In genomic region chr7:35993113-35993512, GRCh38 we compare ENCODE assay signal across 23 cellular contexts.
DNase-seq lines count a peak whose midpoint lies in the region; ATAC-seq and TF ChIP-seq lines count a peak whose summit lies in the region.
"Had no signal": no experiment of that assay in that cellular context is flagged by ENCODE, and none has a peak within 500 bp of the region (broad histone marks: within the 10 kb centered on the region; RNA-seq: fewer than 3 reads in every experiment).

No MANE protein-coding gene starts in this region.

- H4K91ac ChIP-seq in H9 (ENCODE audit: insufficient read length, low read depth, low read length) = no peak overlapping the region

- H3K9me3 ChIP-seq in Panc1 (ENCODE audit: control insufficient read depth, insufficient read depth, low read depth, low read length) (no peaks in the 10 kb centered on the region), H9 (ENCODE audit: control insufficient read depth, low read depth, low read length) (no peaks in the 10 kb centered on the region)
- H3K9me3 ChIP-seq: BLaER1, Caco-2, SK-N-SH had no signal

- TF ChIP-seq CTCF in Panc1 (IDR thresholded peaks at IDR 0.05) (no peak), H9 (conservative IDR thresholded peaks at IDR 0.05) (no peak), Calu3 (IDR thresholded peaks at IDR 0.05; ENCODE audit: unreplicated experiment) (no peak)

- H3K4me1 ChIP-seq in Panc1 (ENCODE audit: control insufficient read depth, insufficient read depth, low read length) (peaks cover 25% of the 10 kb centered on the region), H9 (ENCODE audit: insufficient read depth, low read length) (no peaks in the 10 kb centered on the region)
- H3K4me1 ChIP-seq: BLaER1, Caco-2 had no signal

- no peak overlapping the region for H2BK5ac ChIP-seq in H9 (ENCODE audit: insufficient read length, low read length)

- H2AFZ ChIP-seq in H9 (ENCODE audit: low read length) = no peak overlapping the region

- H3K79me2 ChIP-seq in H9 (ENCODE audit: insufficient read depth, low read length) = no peaks in the 10 kb centered on the region

- no peak overlapping the region for H2BK20ac ChIP-seq in H9 (ENCODE audit: low read depth, low read length, poor library complexity, severe bottlenecking)

- CTCF ChIA-PET in Panc1 (lab: Charles Lee) = no interaction called here
- CTCF ChIA-PET in Calu3 (lab: Charles Lee) = no interaction called here

- no peaks in the 10 kb centered on the region for H4K20me1 ChIP-seq in H9 (ENCODE audit: control insufficient read depth, insufficient read depth, insufficient read length)
- H4K20me1 ChIP-seq: BLaER1 had no signal

- no peaks in the 10 kb centered on the region for H3K27me3 ChIP-seq in Panc1 (ENCODE audit: control insufficient read depth, insufficient read depth, low read length)
- H3K27me3 ChIP-seq in H9 (ENCODE audit: insufficient read depth, low read length) = no peaks in the 10 kb centered on the region
- H3K27me3 ChIP-seq: BLaER1 had no signal

- H2BK12ac ChIP-seq in H9 (ENCODE audit: insufficient read length, low read depth, low read length) = no peak overlapping the region

- no peak overlapping the region for H3K18ac ChIP-seq in H9 (ENCODE audit: insufficient read length, low read depth, low read length)

- H3K4me3 Mint-ChIP-seq in H9 (no peak overlapping the region), Calu3 (ENCODE audit: low read depth, unreplicated experiment) (no peak overlapping the region)
- H3K4me3 Mint-ChIP-seq: CD4-positive, alpha-beta T cell; IgD-negative memory B cell had no signal

- no peak overlapping the region for H3K56ac ChIP-seq in H9 (ENCODE audit: insufficient read length, low read depth, low read length)

- H3K27ac ChIP-seq in Panc1 (ENCODE audit: low read length) (peak overlapping the region; percentile 66), epithelial cell of prostate (peak overlapping the region; percentile 98), H9 (ENCODE audit: insufficient read length, low read depth, low read length) (no peak overlapping the region)
- H3K27ac ChIP-seq: BLaER1 had no signal

- no peak overlapping the region for H2AK5ac ChIP-seq in H9 (ENCODE audit: insufficient read length, low read length)

- H3K9ac ChIP-seq in H9 (ENCODE audit: extremely low read depth, insufficient read length, low read length) = no peak overlapping the region
- H3K9ac ChIP-seq: BLaER1, SK-N-SH had no signal

- H3K79me1 ChIP-seq in H9 (ENCODE audit: insufficient read depth, low read depth, low read length, poor library complexity, severe bottlenecking) = no peaks in the 10 kb centered on the region

- no CpG with 5 or more reads among the region's 2 CpGs for WGBS in H9 (ENCODE audit: extremely low coverage, insufficient read length, low lambda C conversion rate)

- H4K5ac ChIP-seq in H9 (ENCODE audit: insufficient read length, low read depth, low read length) = no peak overlapping the region

- in situ Hi-C loops in Panc1 (cut with HindIII; ENCODE audit: low pct_unique_long_range_greater_than_20kb, low sequenced_read_pairs) = loop anchor here (25.0 kb wide), 2 partner anchors 119 to 319 kb away; no protein-coding TSS in a partner anchor

- no peaks in the 10 kb centered on the region for H3K27me3 Mint-ChIP-seq in H9 (ENCODE audit: low read depth)
- no peaks in the 10 kb centered on the region for H3K27me3 Mint-ChIP-seq in Calu3 (ENCODE audit: unreplicated experiment)
- H3K27me3 Mint-ChIP-seq: CD4-positive, alpha-beta T cell had no signal

- H3K9me3 Mint-ChIP-seq in H9 (no peaks in the 10 kb centered on the region), Calu3 (ENCODE audit: low read depth, unreplicated experiment) (no peaks in the 10 kb centered on the region)
- H3K9me3 Mint-ChIP-seq: CD4-positive, alpha-beta T cell; IgD-negative memory B cell had no signal

- no peaks in the 10 kb centered on the region for H3K23me2 ChIP-seq in H9 (ENCODE audit: insufficient read length, low read depth, low read length, poor library complexity, severe bottlenecking)

- peaks cover 3% of the 10 kb centered on the region in 2 experiments; a peak in 3 of 4 replicates for H3K4me1 Mint-ChIP-seq in H9
- H3K4me1 Mint-ChIP-seq in Calu3 (ENCODE audit: low read depth, unreplicated experiment) = peaks cover 32% of the 10 kb centered on the region
- H3K4me1 Mint-ChIP-seq: IgD-negative memory B cell had no signal

- intact Hi-C loops in Panc1 (cut with micrococcal nuclease; ENCODE audit: unreplicated experiment) (no loop called here), Calu3 (cut with micrococcal nuclease; ENCODE audit: unreplicated experiment) (no loop called here)

- ATAC-seq in Panc1 (peak; percentile 61), esophagus mucosa (no peak)

- H3K36me3 Mint-ChIP-seq in H9 (ENCODE audit: insufficient read depth in 1 of 3, low read depth in 3 of 3) (no peaks in the 10 kb centered on the region), Calu3 (ENCODE audit: insufficient read depth, unreplicated experiment) (no peaks in the 10 kb centered on the region)
- H3K36me3 Mint-ChIP-seq: IgD-negative memory B cell had no signal

- H2BK15ac ChIP-seq in H9 (ENCODE audit: low read depth, low read length) = no peak overlapping the region

- no peak overlapping the region for H4K8ac ChIP-seq in H9 (replicated peaks; ENCODE audit: insufficient read length, low read depth, low read length)

- H3T11ph ChIP-seq in H9 (ENCODE audit: low read length) = no peak overlapping the region

- DNase-seq in ELR (ENCODE audit: low read depth) (peak; percentile 35), Panc1 (ENCODE audit: low read depth, low spot score) (peak; percentile 95), epithelial cell of prostate (ENCODE audit: low read depth, low spot score) (peak; percentile 43), H9 (no peak), Calu3 (no peak)
- no peak for DNase-seq in activated CD4-positive, alpha-beta T cell treated with anti-CD3 and anti-CD28 coated beads, Interleukin-2, amount 50 U/mL, for 1 hour
- DNase-seq: ACHN; Caco-2; CD4-positive, alpha-beta T cell; DND-41; GDM1; MV-4-11; NCI-H1694 treated with DMSO at 0.1 percent for 48 hours; NCI-H2081 treated with DMSO at 0.1 percent for 48 hours; NCI-H446; NCI-H526; OCI-M1; RPMI8226; SHP77 treated with DMSO at 0.1 percent for 48 hours; SK-N-SH had no signal

- no peak overlapping the region for H3K4me3 ChIP-seq in Panc1 (ENCODE audit: low read depth in 2 of 2, low read length in 2 of 2)
- H3K4me3 ChIP-seq: BLaER1 had no signal

- no peak overlapping the region for H3K14ac ChIP-seq in H9 (ENCODE audit: insufficient read depth, low read length)

- H3K4me2 ChIP-seq in H9 (ENCODE audit: insufficient read depth, insufficient read length, low read length) = no peak overlapping the region
- H3K4me2 ChIP-seq: BLaER1, SK-N-SH had no signal

- H2BK120ac ChIP-seq in H9 (ENCODE audit: low read depth, low read length, poor library complexity, severe bottlenecking) = no peak overlapping the region

- no TSS peak for BruUV-seq in Panc1 (replicated peaks; lab: Mats Ljungman, UMichigan)
- BruUV-seq in Calu3 (replicated peaks; lab: Mats Ljungman, UMichigan) = no TSS peak

- no peak overlapping the region for H3K4ac ChIP-seq in H9 (ENCODE audit: low read depth, low read length)

- no peak overlapping the region for H3K23ac ChIP-seq in H9 (ENCODE audit: insufficient read length, low read depth, low read length)

- POLR2A ChIA-PET in Panc1 (lab: Charles Lee) = no interaction called here

- no peaks in the 10 kb centered on the region for H3K36me3 ChIP-seq in Panc1 (ENCODE audit: control insufficient read depth, insufficient read depth, low read length)
- H3K36me3 ChIP-seq: BLaER1 had no signal

- H3K27ac Mint-ChIP-seq in H9 = no peak overlapping the region
- no peak overlapping the region for H3K27ac Mint-ChIP-seq in Calu3 (ENCODE audit: unreplicated experiment)
- H3K27ac Mint-ChIP-seq: CD4-positive, alpha-beta T cell; IgD-negative memory B cell had no signal

Comparison
In these comparisons a context has a peak if more than half of its experiments do, and no peak if none do; other contexts are left out.
1. DNase-seq: peak in ELR (single experiment), Panc1 (single experiment) and epithelial cell of prostate (single experiment); none in H9 (single experiment), activated CD4-positive, alpha-beta T cell treated with anti-CD3 and anti-CD28 coated beads, Interleukin-2, amount 50 U/mL, for 1 hour (single experiment) and Calu3 (single experiment).